Comparison of ENCODE assay signal across 10 cellular contexts in genomic region chr15:95018888-95019545, GRCh38.
DNase-seq lines count a peak whose midpoint lies in the region; ATAC-seq and TF ChIP-seq lines count a peak whose summit lies in the region.
"Had no signal": no experiment of that assay in that cellular context is flagged by ENCODE, and none has a peak within 500 bp of the region (broad histone marks: within the 10 kb centered on the region; RNA-seq: fewer than 3 reads in every experiment).

No MANE protein-coding gene starts in this region.

- no peak overlapping the region for H3K27ac ChIP-seq in ascending aorta

- no peaks in the 10 kb centered on the region for H3K36me3 ChIP-seq in ascending aorta
- H3K36me3 ChIP-seq: thyroid gland had no signal

- intact Hi-C loops in ascending aorta (cut with DNase I), result loop anchor here (10.0 kb wide), 1 partner anchor 344 kb away; no protein-coding TSS in a partner anchor

- peaks cover 0 to 4% of the 10 kb centered on the region in 2 donors for H3K4me1 ChIP-seq in ascending aorta
- H3K4me1 ChIP-seq: thyroid gland had no signal

- no peak for TF ChIP-seq CTCF in fibroblast of villous mesenchyme (IDR thresholded peaks at IDR 0.05; ENCODE audit: insufficient read depth, low read depth, low read length)
- TF ChIP-seq CTCF in ascending aorta (IDR thresholded peaks at IDR 0.05), result no peak

- no peaks in the 10 kb centered on the region for H3K9me3 ChIP-seq in ascending aorta
- H3K9me3 ChIP-seq: thyroid gland had no signal

- peak; percentile 95 for ATAC-seq in GM21717 (IDR thresholded peaks at IDR 0.05; ENCODE audit: unreplicated experiment)
- no peak for ATAC-seq in GM21367 (IDR thresholded peaks at IDR 0.05; ENCODE audit: unreplicated experiment)

- no peaks in the 10 kb centered on the region for H3K27me3 ChIP-seq in ascending aorta
- H3K27me3 ChIP-seq: thyroid gland had no signal

- no peak overlapping the region for H3K4me3 ChIP-seq in fibroblast of villous mesenchyme (ENCODE audit: low read depth, low read length)
- no peak overlapping the region for H3K4me3 ChIP-seq in ascending aorta
- H3K4me3 ChIP-seq: thyroid gland had no signal

- DNase-seq in AG08395 (ENCODE audit: low spot score) (peak; percentile 48), MV-4-11 (lab: John Stamatoyannopoulos, UW) (peak; percentile 0), fibroblast of villous mesenchyme (ENCODE audit: low read depth) (peak; percentile 62), ascending aorta (ENCODE audit: low spot score in 2 of 2) (no peak), hippocampal formation (lab: John Stamatoyannopoulos, UW) (no peak), cerebellar nuclear complex (lab: John Stamatoyannopoulos, UW) (no peak)
- DNase-seq: NCI-H82, thyroid gland had no signal

Comparison
In these comparisons a context has a peak if more than half of its experiments do, and no peak if none do; other contexts are left out.
1. DNase-seq: peak in AG08395 (single experiment), MV-4-11 (single experiment) and fibroblast of villous mesenchyme (single experiment); none in ascending aorta (0 of 2), hippocampal formation (0 of 2) and cerebellar nuclear complex (0 of 2).